ENCODE assay signal across 16 cellular contexts in genomic region chr10:1873916-1874315, GRCh38.
DNase-seq lines count a peak whose midpoint lies in the region; TF ChIP-seq lines count a peak whose summit lies in the region.
"Had no signal": no experiment of that assay in that cellular context is flagged by ENCODE, and none has a peak within 500 bp of the region (broad histone marks: within the 10 kb centered on the region; RNA-seq: fewer than 3 reads in every experiment).

No MANE protein-coding gene starts in this region.

- H3K27ac ChIP-seq in BLaER1 = peak overlapping the region; percentile 58
- H3K27ac ChIP-seq in esophagus muscularis mucosa (replicated peaks in 1 of 4) = no peak overlapping the region

- CTCF ChIA-PET in GM10248 (lab: Yijun Ruan, JAX) = interaction anchor here (1.0 to 1.5 kb wide), 2 partner anchors 12 to 48 kb away, joined by 3 to 4 read pairs; no protein-coding TSS in a partner anchor

- H3K4me3 ChIP-seq in BLaER1 = no peak overlapping the region
- no peak overlapping the region for H3K4me3 ChIP-seq in esophagus muscularis mucosa
- H3K4me3 ChIP-seq: GM23338 had no signal

- H3K9me3 ChIP-seq in BLaER1 (peaks cover 58% of the 10 kb centered on the region), esophagus muscularis mucosa (peaks cover 0 to 7% (median 3%) of the 10 kb centered on the region in 4 donors)
- H3K9me3 ChIP-seq: Caco-2 had no signal

- H3K4me2 ChIP-seq in BLaER1 = 0 out of 2 replicates have a peak overlapping the region, but pooled peaks have one; percentile 21
- H3K4me2 ChIP-seq: GM23338 had no signal

- H3K36me3 ChIP-seq in BLaER1 (peaks cover 8% of the 10 kb centered on the region; the same call in 1 of the 2 replicates), esophagus muscularis mucosa (no peaks in the 10 kb centered on the region)

- peak; percentile 18 for DNase-seq in GM10248 (ENCODE audit: extremely low spot score)
- peak; percentile 7 for DNase-seq in HT-29 (ENCODE audit: low spot score)
- DNase-seq in esophagus muscularis mucosa (ENCODE audit: extremely low spot score) = peak; percentile 74
- no peak for DNase-seq in NCI-H187 treated with DMSO at 0.1 percent for 48 hours (lab: John Stamatoyannopoulos, UW)
- no peak for DNase-seq in GM10266 (ENCODE audit: extremely low spot score)
- DNase-seq in HuH-7.5 (ENCODE audit: low spot score) = no peak
- DNase-seq: C1 segment of cervical spinal cord; Caco-2; CD4-positive, alpha-beta T cell; DMS79 treated with DMSO at 0.1 percent for 48 hours; GF-D8; HCEC 1CT; Kasumi-1; KG1 had no signal

- 57% methylated on average over 6 of the region's 6 CpGs for WGBS in esophagus muscularis mucosa

- POLR2A ChIA-PET in GM10248 (lab: Yijun Ruan, JAX) = no interaction called here

- H3K9ac ChIP-seq in BLaER1 = no peak overlapping the region

- H3K27me3 ChIP-seq in BLaER1 = no peaks in the 10 kb centered on the region
- H3K27me3 ChIP-seq in esophagus muscularis mucosa = no peaks in the 10 kb centered on the region

- H3K4me1 ChIP-seq in BLaER1 (peaks cover 99% of the 10 kb centered on the region), esophagus muscularis mucosa (no peaks in the 10 kb centered on the region)
- H3K4me1 ChIP-seq: Caco-2 had no signal

- TF ChIP-seq EP300 in esophagus muscularis mucosa (IDR thresholded peaks at IDR 0.05) = no peak

- TF ChIP-seq POLR2A in esophagus muscularis mucosa (IDR thresholded peaks at IDR 0.05; ENCODE audit: low read depth) = no peak

- intact Hi-C loops in esophagus muscularis mucosa (cut with DNase I) = no loop called here

- TF ChIP-seq CTCF in GM10248 (IDR thresholded peaks at IDR 0.05; ENCODE audit: control extremely low read depth, extremely low read depth, low read depth, missing control alignments) = no peak
- no peak for TF ChIP-seq CTCF in esophagus muscularis mucosa (IDR thresholded peaks at IDR 0.05)
- TF ChIP-seq CTCF in GM10266 (IDR thresholded peaks at IDR 0.05; ENCODE audit: control insufficient read depth, insufficient read depth, low read depth, missing control alignments) = no peak

- H4K20me1 ChIP-seq in BLaER1 = no peaks in the 10 kb centered on the region

Comparison
In these comparisons a context has a peak if more than half of its experiments do, and no peak if none do; other contexts are left out.
1. DNase-seq: peak in GM10248 (single experiment), HT-29 (single experiment) and esophagus muscularis mucosa (single experiment); none in NCI-H187 treated with DMSO at 0.1 percent for 48 hours (single experiment), GM10266 (single experiment) and HuH-7.5 (single experiment).